ENCODE assay signal across 22 cellular contexts in genomic region chr6:92263864-92264263, GRCh38.
DNase-seq lines count a peak whose midpoint lies in the region; ATAC-seq, FAIRE-seq and TF ChIP-seq lines count a peak whose summit lies in the region.
"Had no signal": no experiment of that assay in that cellular context is flagged by ENCODE, and none has a peak within 500 bp of the region (broad histone marks: within the 10 kb centered on the region; RNA-seq: fewer than 3 reads in every experiment).

No MANE protein-coding gene starts in this region.

- no peak overlapping the region for H3K4me3 ChIP-seq in bronchial epithelial cell (ENCODE audit: low read depth, low read length)
- H3K4me3 ChIP-seq: A549; BLaER1 treated with 17β-estradiol and CSF1 and Interleukin-3, amounts not matched to agents 10 nM and 100 nM; GM12878 had no signal

- no peaks in the 10 kb centered on the region for H3K36me3 ChIP-seq in bronchial epithelial cell (ENCODE audit: control insufficient read depth, insufficient read depth, low read length)
- H3K36me3 ChIP-seq: BLaER1 treated with 17β-estradiol and CSF1 and Interleukin-3, amounts not matched to agents 10 nM and 100 nM had no signal

- no peak for ATAC-seq in HG03378 (IDR thresholded peaks at IDR 0.05; ENCODE audit: unreplicated experiment)
- ATAC-seq: A549; CD8-positive, alpha-beta T cell; GM12878 had no signal

- no peaks in the 10 kb centered on the region for H3K27me3 ChIP-seq in bronchial epithelial cell (ENCODE audit: control insufficient read depth, insufficient read depth, low read length)
- H3K27me3 ChIP-seq: BLaER1 treated with 17β-estradiol and CSF1 and Interleukin-3, amounts not matched to agents 10 nM and 100 nM had no signal

- peak; percentile 16 for DNase-seq in bronchial epithelial cell (ENCODE audit: low read depth)
- DNase-seq in inferior parietal cortex (ENCODE audit: extremely low spot score): peak; percentile 8
- DNase-seq in superior temporal gyrus (ENCODE audit: extremely low spot score): peak; percentile 11
- DNase-seq in NCI-H1417 (lab: John Stamatoyannopoulos, UW): no peak
- DNase-seq in activated CD4-positive, alpha-beta T cell treated with anti-CD3 and anti-CD28 coated beads for 1 hour: no peak
- DNase-seq: AML-193; Caco-2; CD4-positive, alpha-beta T cell; CD8-positive, alpha-beta T cell; DMS 273 treated with DMSO at 0.1 percent for 48 hours; DMS153; DMS53; DMS79; DND-41; EL; GDM1 had no signal

- no peak for FAIRE-seq in bronchial epithelial cell (lab: Jason Lieb, UNC)
- FAIRE-seq: A549, GM12878, GM12892, GM18507 had no signal

- no peak for TF ChIP-seq CTCF in bronchial epithelial cell (IDR thresholded peaks at IDR 0.05; ENCODE audit: insufficient read depth, low read length, severe bottlenecking)

Comparison
In these comparisons a context has a peak if more than half of its experiments do, and no peak if none do; other contexts are left out.
1. DNase-seq: peak in bronchial epithelial cell (single experiment), inferior parietal cortex (single experiment) and superior temporal gyrus (single experiment); none in NCI-H1417 (0 of 3) and activated CD4-positive, alpha-beta T cell treated with anti-CD3 and anti-CD28 coated beads for 1 hour (single experiment).